Comparison of ENCODE assay signal across 10 cellular contexts in the genomic region with DNA sequence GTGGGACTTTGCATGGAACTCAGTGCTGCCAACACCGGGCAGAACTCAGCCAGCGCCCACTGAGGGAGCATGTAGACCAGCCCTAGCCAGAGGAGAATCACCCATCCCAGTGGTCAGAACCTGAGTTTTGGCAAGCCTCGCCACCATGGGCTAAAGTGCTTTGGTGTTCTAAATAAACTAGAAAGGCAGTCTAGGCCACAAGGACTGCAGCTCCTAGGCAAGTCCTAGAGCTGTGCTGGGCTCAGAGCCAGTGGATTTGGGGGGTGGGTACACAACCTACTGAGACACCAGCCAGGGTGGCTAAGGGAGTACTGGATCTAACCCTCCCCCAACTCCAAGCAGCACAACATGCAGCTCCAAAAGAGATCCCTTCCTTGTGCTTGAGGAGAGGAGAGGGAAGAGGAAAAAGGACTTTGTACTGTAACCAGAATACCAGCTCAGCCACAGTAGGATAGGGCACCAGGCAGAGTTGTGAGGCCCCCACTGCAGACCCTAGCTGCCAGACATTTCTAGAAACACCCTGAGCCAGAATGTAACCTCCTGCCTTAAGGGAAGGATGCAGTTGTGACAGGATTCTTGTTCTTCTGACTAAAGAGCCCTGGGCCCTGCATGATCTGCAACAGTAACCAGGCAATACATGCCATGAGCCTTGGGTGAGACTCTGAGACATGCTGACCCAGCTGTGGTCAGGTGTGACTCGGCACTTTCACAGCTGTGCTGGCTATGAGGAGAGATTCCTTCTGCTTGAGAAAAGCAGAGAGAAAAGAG. TPM values are rescaled to one million over a fixed set of nuclear protein-coding genes. Genes with fewer than 3 reads are reported as not detected.
A peak's percentile ranks its signal among the peaks of the same experiment; 100 is the strongest.
DNase-seq lines count a peak whose midpoint lies in the region; ATAC-seq and TF ChIP-seq lines count a peak whose summit lies in the region.
"Had no signal": no experiment of that assay in that cellular context is flagged by ENCODE, and none has a peak within 500 bp of the region (broad histone marks: within the 10 kb centered on the region; RNA-seq: fewer than 3 reads in every experiment).

No MANE protein-coding gene starts in this region.

- H3K36me3 ChIP-seq in tibial nerve (no peaks in the 10 kb centered on the region), osteoblast (ENCODE audit: insufficient read depth, low read length) (no peaks in the 10 kb centered on the region)

- POLR2A ChIA-PET in AG04450 (lab: Yijun Ruan, JAX) = interaction anchor here (0.9 kb wide), 1 partner anchor 9 kb away, joined by 4 read pairs; no protein-coding TSS in a partner anchor

- H3K4me3 ChIP-seq in AG04450 (ENCODE audit: low read depth, low read length) = no peak overlapping the region
- no peak overlapping the region for H3K4me3 ChIP-seq in tibial nerve
- no peak overlapping the region for H3K4me3 ChIP-seq in osteoblast (ENCODE audit: insufficient read depth, low read length)
- H3K4me3 ChIP-seq: skin epidermis had no signal

- 84 to 89% methylated on average over 4 of the region's 4 CpGs for WGBS in tibial nerve, 2 donors

- H3K27me3 ChIP-seq in AG04450 (ENCODE audit: control insufficient read depth, insufficient read depth, low read length) (no peaks in the 10 kb centered on the region), tibial nerve (no peaks in the 10 kb centered on the region), osteoblast (ENCODE audit: insufficient read depth, low read length) (no peaks in the 10 kb centered on the region)

- H4K20me1 ChIP-seq in osteoblast (ENCODE audit: insufficient read depth, low read length) = peaks cover 8% of the 10 kb centered on the region

- intact Hi-C loops in cardiac septum (cut with DNase I) = no loop called here

- no peak overlapping the region for H3K4me2 ChIP-seq in osteoblast (ENCODE audit: insufficient read depth, low read length)

- ATAC-seq in GM21360 (IDR thresholded peaks at IDR 0.05; ENCODE audit: unreplicated experiment) = peak; percentile 68
- ATAC-seq in HG03521 (IDR thresholded peaks at IDR 0.05; ENCODE audit: unreplicated experiment) = peak; percentile 57

- no peak for TF ChIP-seq EP300 in tibial nerve (IDR thresholded peaks at IDR 0.05)

- no peak overlapping the region for H2AFZ ChIP-seq in osteoblast (ENCODE audit: low read length)

- H3K27ac ChIP-seq in AG04450 (ENCODE audit: low read depth, low read length) (peak overlapping the region; percentile 77), epithelial cell of prostate (peak overlapping the region; percentile 62), tibial nerve (no peak overlapping the region), osteoblast (ENCODE audit: low read depth, low read length) (no peak overlapping the region)
- H3K27ac ChIP-seq: skin epidermis had no signal

- H3K79me2 ChIP-seq in osteoblast (ENCODE audit: insufficient read depth, low read length) = no peaks in the 10 kb centered on the region

- TF ChIP-seq CTCF in AG04450 (IDR thresholded peaks at IDR 0.05; ENCODE audit: low read depth, low read length) (no peak), tibial nerve (IDR thresholded peaks at IDR 0.05) (no peak), osteoblast (IDR thresholded peaks at IDR 0.05; ENCODE audit: extremely low read depth, low read depth, low read length) (no peak)

- DNase-seq in AG04450 (ENCODE audit: low read depth, low spot score) = peak; percentile 72
- DNase-seq in epithelial cell of prostate (ENCODE audit: low read depth, low spot score) = no peak
- DNase-seq in tibial nerve (ENCODE audit: low spot score in 2 of 2) = no peak
- DNase-seq in osteoblast (ENCODE audit: insufficient read length, low spot score, missing footprints) = no peak
- no peak for DNase-seq in occipital lobe (lab: John Stamatoyannopoulos, UW)
- no peak for DNase-seq in cardiac septum (ENCODE audit: low spot score)
- DNase-seq: activated CD4-positive, alpha-beta T cell treated with anti-CD3 and anti-CD28 coated beads, Interleukin-2, amount 10 ng/mL, durations not matched to agents 24 days and 14 days had no signal

- H3K9me3 ChIP-seq in AG04450 (ENCODE audit: control insufficient read depth, insufficient read depth, low read length) (no peaks in the 10 kb centered on the region), tibial nerve (peaks cover 0 to 7% (median 0%) of the 10 kb centered on the region in 4 donors), osteoblast (ENCODE audit: low read depth, low read length) (no peaks in the 10 kb centered on the region)

- CTCF ChIA-PET in AG04450 (lab: Charles Lee) = interaction anchor here (0.7 to 3.5 kb wide), 3 partner anchors 361 to 629 kb away, joined by 3 to 13 read pairs (median 3); no protein-coding TSS in a partner anchor

- H3K4me1 ChIP-seq in tibial nerve (peaks cover 0 to 13% (median 0%) of the 10 kb centered on the region in 4 donors), osteoblast (ENCODE audit: insufficient read depth, low read length) (peaks cover 9% of the 10 kb centered on the region)

- no peak for TF ChIP-seq POLR2A in tibial nerve (IDR thresholded peaks at IDR 0.05)

RNA-seq across cellular contexts. Expression of a gene that starts 24.4 kb away (rescaled TPM):
- 58.3 and 63.8 TPM in 2 replicates for polyA plus RNA-seq in AG04450 (2011; rRNA removed)
- 55.3 and 77.2 TPM in 2 replicates for polyA minus RNA-seq in AG04450 (2011; rRNA and poly(A)+ RNA removed)
- total RNA-seq in tibial nerve (10 to 100 TPM in 2 of 4 donors, 1 to 10 TPM in 2; 5.3 to 15.7 (median 10.6) TPM), osteoblast (42.3 and 44.5 TPM in 2 replicates), occipital lobe (38.2 TPM), cardiac septum (7.5 TPM)

Comparison
In these comparisons a context has a peak if more than half of its experiments do, and no peak if none do; other contexts are left out.
1. H3K27ac ChIP-seq: peak in AG04450 (single experiment) and epithelial cell of prostate (single experiment); none in tibial nerve (0 of 4) and osteoblast (single experiment).